Comparison of ENCODE assay signal across 25 cellular contexts in genomic region chr11:58586998-58587397, GRCh38.
"Had no signal": no experiment of that assay in that cellular context is flagged by ENCODE, and none has a peak within 500 bp of the region (broad histone marks: within the 10 kb centered on the region; RNA-seq: fewer than 3 reads in every experiment).

No MANE protein-coding gene starts in this region.

- H3K4me3 ChIP-seq: ascending aorta, lower lobe of right lung, tibial artery had no signal

- H3K27me3 ChIP-seq: ascending aorta, brain microvascular endothelial cell, foreskin keratinocyte, tibial artery had no signal

- DNase-seq: activated CD4-positive, alpha-beta T cell treated with anti-CD3 and anti-CD28 coated beads for 4 hours; activated CD4-positive, alpha-beta T cell treated with anti-CD3 and anti-CD28 coated beads, Interleukin-2, amount 50 U/mL, for 48 hours; activated CD8-positive, alpha-beta memory T cell treated with anti-CD3 and anti-CD28 coated beads, Interleukin-2, amount 50 U/mL, for 48 hours; activated effector memory CD4-positive, alpha-beta T cell treated with Interleukin-2 at 50 U/mL for 16 hours; activated naive CD4-positive, alpha-beta T cell treated with anti-CD3 and anti-CD28 coated beads for 36 hours; activated T-cell treated with anti-CD3 and anti-CD28 coated beads, Interleukin-2, amount 50 U/mL, for 4 hours; brain microvascular endothelial cell; caudate nucleus; effector memory CD4-positive, alpha-beta T cell; foreskin keratinocyte; immature natural killer cell; lower lobe of right lung; nephron progenitor cell; nucleus accumbens; right cardiac atrium; stimulated activated CD4-positive, alpha-beta T cell treated with anti-CD3 and anti-CD28 coated beads, Interleukin-4, amount 100 ng/mL, for 24 hours; substantia nigra; T-cell; tibial artery had no signal

- H3K27ac Mint-ChIP-seq: T-cell; T-helper 2 cell treated with Interferon-gamma antibody and Interleukin-4, amounts not matched to agents 5 μg/mL and 100 μg/mL, for 36 hours had no signal

- H3K9me3 ChIP-seq: ascending aorta, lower lobe of right lung, tibial artery had no signal

- H3K36me3 ChIP-seq: ascending aorta, brain microvascular endothelial cell had no signal

- H2AFZ ChIP-seq: parathyroid adenoma had no signal

- H3K27ac ChIP-seq: ascending aorta, brain microvascular endothelial cell, foreskin keratinocyte, lower lobe of right lung, parathyroid adenoma, tibial artery had no signal

- H3K9me3 Mint-ChIP-seq: activated naive CD4-positive, alpha-beta T cell treated with anti-CD3 and anti-CD28 coated beads for 36 hours; activated T-cell treated with anti-CD3 and anti-CD28 coated beads, Interleukin-2, amount 50 U/mL, for 4 hours; immature natural killer cell; mesothelial cell of epicardium; nephron progenitor cell; stimulated activated naive CD8-positive, alpha-beta T cell treated with anti-CD3 and anti-CD28 coated beads, Interleukin-15, Interleukin-2, amounts not matched to agents 100 ng/mL and 50 ng/mL, for 24 hours; T-cell; T-helper 2 cell treated with Interferon-gamma antibody and Interleukin-4, amounts not matched to agents 5 μg/mL and 100 μg/mL, for 36 hours had no signal

- ATAC-seq: activated T-cell treated with anti-CD3 and anti-CD28 coated beads, Interleukin-2, amount 50 U/mL, for 4 hours; foreskin keratinocyte; left lobe of liver; lower lobe of right lung; right cardiac atrium; T-cell had no signal

- H3K4me3 Mint-ChIP-seq: activated naive CD4-positive, alpha-beta T cell treated with anti-CD3 and anti-CD28 coated beads for 36 hours; activated T-cell treated with anti-CD3 and anti-CD28 coated beads, Interleukin-2, amount 50 U/mL, for 4 hours; immature natural killer cell; mesothelial cell of epicardium; nephron progenitor cell; stimulated activated naive CD8-positive, alpha-beta T cell treated with anti-CD3 and anti-CD28 coated beads, Interleukin-15, Interleukin-2, amounts not matched to agents 100 ng/mL and 50 ng/mL, for 24 hours; T-cell; T-helper 2 cell treated with Interferon-gamma antibody and Interleukin-4, amounts not matched to agents 5 μg/mL and 100 μg/mL, for 36 hours had no signal

- H3K27me3 Mint-ChIP-seq: stimulated activated naive CD8-positive, alpha-beta T cell treated with anti-CD3 and anti-CD28 coated beads, Interleukin-15, Interleukin-2, amounts not matched to agents 100 ng/mL and 50 ng/mL, for 24 hours; T-cell had no signal
